ENCODE assay signal across 1 cellular context in the genomic region with DNA sequence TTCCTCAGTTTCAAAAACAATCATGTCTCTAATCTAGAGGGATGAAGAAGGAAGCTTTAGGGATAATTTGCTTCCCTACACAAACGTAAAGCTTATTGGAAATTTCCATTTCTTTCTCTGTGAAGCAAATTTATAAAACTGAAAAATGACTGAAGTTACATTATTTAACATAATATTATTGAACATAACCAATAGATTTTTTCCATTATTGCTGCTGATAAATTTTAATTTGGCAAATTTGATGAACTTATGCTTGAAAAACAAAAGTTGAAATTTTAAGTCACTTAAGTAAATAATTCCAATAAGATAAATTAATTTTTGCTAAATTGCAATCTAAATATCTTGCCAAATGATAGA.
TF ChIP-seq lines count a peak whose summit lies in the region.

No MANE protein-coding gene starts in this region.

TF ChIP-seq in HEK293, 187 proteins besides CTCF, POLR2A, EP300 and RAD21 (continued from another document):
- TF ChIP-seq KLF10 (tag by site-specific recombination; IDR thresholded peaks at IDR 0.05) = no peak
- TF ChIP-seq, protein P1, sequence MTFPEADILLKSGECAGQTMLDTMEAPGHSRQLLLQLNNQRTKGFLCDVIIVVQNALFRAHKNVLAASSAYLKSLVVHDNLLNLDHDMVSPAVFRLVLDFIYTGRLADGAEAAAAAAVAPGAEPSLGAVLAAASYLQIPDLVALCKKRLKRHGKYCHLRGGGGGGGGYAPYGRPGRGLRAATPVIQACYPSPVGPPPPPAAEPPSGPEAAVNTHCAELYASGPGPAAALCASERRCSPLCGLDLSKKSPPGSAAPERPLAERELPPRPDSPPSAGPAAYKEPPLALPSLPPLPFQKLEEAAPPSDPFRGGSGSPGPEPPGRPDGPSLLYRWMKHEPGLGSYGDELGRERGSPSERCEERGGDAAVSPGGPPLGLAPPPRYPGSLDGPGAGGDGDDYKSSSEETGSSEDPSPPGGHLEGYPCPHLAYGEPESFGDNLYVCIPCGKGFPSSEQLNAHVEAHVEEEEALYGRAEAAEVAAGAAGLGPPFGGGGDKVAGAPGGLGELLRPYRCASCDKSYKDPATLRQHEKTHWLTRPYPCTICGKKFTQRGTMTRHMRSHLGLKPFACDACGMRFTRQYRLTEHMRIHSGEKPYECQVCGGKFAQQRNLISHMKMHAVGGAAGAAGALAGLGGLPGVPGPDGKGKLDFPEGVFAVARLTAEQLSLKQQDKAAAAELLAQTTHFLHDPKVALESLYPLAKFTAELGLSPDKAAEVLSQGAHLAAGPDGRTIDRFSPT (tag by site-specific recombination; IDR thresholded peaks at IDR 0.05) = no peak
